ENCODE assay signal across 26 cellular contexts in the genomic region with DNA sequence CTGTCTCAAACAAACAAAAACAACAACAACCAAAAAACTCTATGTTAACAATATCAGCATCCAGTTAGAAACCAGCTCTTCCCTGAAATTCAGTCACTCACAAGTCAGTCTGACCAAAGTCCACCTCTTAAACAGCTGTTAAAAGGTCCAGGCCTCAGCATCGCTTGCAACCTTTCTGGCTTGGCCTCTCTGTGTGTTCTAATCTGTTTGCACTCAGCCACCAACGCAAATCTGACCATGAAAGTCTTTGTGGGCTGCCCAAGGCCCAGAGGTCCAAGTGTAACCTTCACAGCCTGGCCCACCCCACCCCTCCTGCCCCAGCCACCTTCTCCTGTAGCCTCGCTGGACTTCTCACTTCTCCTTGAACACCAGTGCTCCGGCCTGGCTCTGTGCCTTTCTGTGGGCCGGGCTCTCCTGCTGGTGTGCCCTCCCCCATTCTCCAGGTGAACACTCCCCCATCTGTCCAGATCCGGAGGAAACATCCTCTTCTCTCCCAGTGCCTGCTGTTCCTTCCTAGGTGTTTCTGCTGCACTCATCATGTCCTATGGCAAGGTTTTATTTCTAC.
A peak's percentile ranks its signal among the peaks of the same experiment; 100 is the strongest.
DNase-seq lines count a peak whose midpoint lies in the region; ATAC-seq and TF ChIP-seq lines count a peak whose summit lies in the region.
"Had no signal": no experiment of that assay in that cellular context is flagged by ENCODE, and none has a peak within 500 bp of the region (broad histone marks: within the 10 kb centered on the region; RNA-seq: fewer than 3 reads in every experiment).

No MANE protein-coding gene starts in this region.

- H4K5ac ChIP-seq in H9 (ENCODE audit: insufficient read length, low read depth, low read length) = no peak overlapping the region

- H3K36me3 ChIP-seq in A673 (ENCODE audit: insufficient read depth, low read length, poor library complexity, severe bottlenecking) (peaks cover 15% of the 10 kb centered on the region), mucosa of descending colon (ENCODE audit: low read depth) (no peaks in the 10 kb centered on the region)
- H3K36me3 ChIP-seq: right atrium auricular region had no signal

- no peaks in the 10 kb centered on the region for H3K23me2 ChIP-seq in H9 (ENCODE audit: insufficient read length, low read depth, low read length, poor library complexity, severe bottlenecking)

- no peak overlapping the region for H3K9ac ChIP-seq in H9 (ENCODE audit: extremely low read depth, insufficient read length, low read length)

- no peak overlapping the region for H3K56ac ChIP-seq in H9 (ENCODE audit: insufficient read length, low read depth, low read length)

- CTCF ChIA-PET in A673 (lab: Charles Lee) = interaction anchor here (1.0 kb wide), 1 partner anchor 90 kb away, joined by 3 read pairs; no protein-coding TSS in a partner anchor
- CTCF ChIA-PET in activated CD4-positive, alpha-beta memory T cell treated with anti-CD3 and anti-CD28 coated beads, Interleukin-2, amount 10 ng/mL, durations not matched to agents 7 days and 5 days (lab: Charles Lee) = interaction anchor here (1.2 to 3.8 kb wide), 7 partner anchors 12 to 389 kb away, joined by 3 to 28 read pairs (median 4); no protein-coding TSS in a partner anchor

- no peak overlapping the region for H2AFZ ChIP-seq in H9 (ENCODE audit: low read length)

- H4K91ac ChIP-seq in H9 (ENCODE audit: insufficient read length, low read depth, low read length) = no peak overlapping the region

- TF ChIP-seq CTCF in A673 (conservative IDR thresholded peaks at IDR 0.05; ENCODE audit: low read depth, low read length) = no peak
- TF ChIP-seq CTCF in H9 (conservative IDR thresholded peaks at IDR 0.05) = no peak
- TF ChIP-seq CTCF in mucosa of descending colon (IDR thresholded peaks at IDR 0.05) = no peak
- TF ChIP-seq CTCF in HFFc6 (IDR thresholded peaks at IDR 0.05) = no peak

- H3K36me3 Mint-ChIP-seq in H9 (ENCODE audit: insufficient read depth in 1 of 3, low read depth in 3 of 3) = peaks cover 0 to 3% (median 2%) of the 10 kb centered on the region in 3 experiments; a peak in 4 of 7 replicates
- peaks cover 6% of the 10 kb centered on the region; the same call in 1 of the 2 replicates for H3K36me3 Mint-ChIP-seq in HFFc6 (ENCODE audit: low read depth)
- H3K36me3 Mint-ChIP-seq in activated CD4-positive, alpha-beta memory T cell treated with anti-CD3 and anti-CD28 coated beads, Interleukin-2, amount 10 ng/mL, durations not matched to agents 7 days and 5 days (ENCODE audit: low read depth) = peaks cover 21% of the 10 kb centered on the region
- H3K36me3 Mint-ChIP-seq in activated T-cell treated with anti-CD3 and anti-CD28 coated beads, Interleukin-2, amount 50 U/mL, for 24 hours (ENCODE audit: low read depth) = peaks cover 6% of the 10 kb centered on the region

- no peak overlapping the region for H3K4me2 ChIP-seq in H9 (ENCODE audit: insufficient read depth, insufficient read length, low read length)

- H3K79me2 ChIP-seq in H9 (ENCODE audit: insufficient read depth, low read length) = no peaks in the 10 kb centered on the region

- no peak overlapping the region for H2BK15ac ChIP-seq in H9 (ENCODE audit: low read depth, low read length)

- POLR2A ChIA-PET in A673 (lab: Charles Lee; ENCODE audit: low non-redundant PET) = no interaction called here
- POLR2A ChIA-PET in activated CD4-positive, alpha-beta memory T cell treated with anti-CD3 and anti-CD28 coated beads, Interleukin-2, amount 10 ng/mL, durations not matched to agents 7 days and 5 days (lab: Charles Lee) = no interaction called here

- no peak overlapping the region for H3K23ac ChIP-seq in H9 (ENCODE audit: insufficient read length, low read depth, low read length)

- ATAC-seq in mucosa of descending colon = peak; percentile 15
- ATAC-seq in HG02885 (IDR thresholded peaks at IDR 0.05; ENCODE audit: poor library complexity, unreplicated experiment) = no peak
- ATAC-seq: activated CD4-positive, CD25-positive, alpha-beta regulatory T cell treated with anti-CD3 and anti-CD28 coated beads, Interleukin-2, amount 50 U/mL, for 24 hours; GM12878; SK-N-SH treated with all-trans-retinoic acid at 6 μM for 48 hours had no signal

- H2BK20ac ChIP-seq in H9 (ENCODE audit: low read depth, low read length, poor library complexity, severe bottlenecking) = no peak overlapping the region

- peak overlapping the region in 1 of 2 experiments; percentile 32; a peak in 1 of 5 replicates for H3K4me3 Mint-ChIP-seq in H9
- no peak overlapping the region for H3K4me3 Mint-ChIP-seq in HFFc6
- H3K4me3 Mint-ChIP-seq in activated CD4-positive, alpha-beta memory T cell treated with anti-CD3 and anti-CD28 coated beads, Interleukin-2, amount 10 ng/mL, durations not matched to agents 7 days and 5 days = no peak overlapping the region
- no peak overlapping the region for H3K4me3 Mint-ChIP-seq in activated T-cell treated with anti-CD3 and anti-CD28 coated beads, Interleukin-2, amount 50 U/mL, for 24 hours
- H3K4me3 Mint-ChIP-seq: CD14-positive monocyte; central memory CD8-positive, alpha-beta T cell had no signal

- H3K4me1 Mint-ChIP-seq in H9 = peaks cover 66 to 72% of the 10 kb centered on the region in 2 experiments
- H3K4me1 Mint-ChIP-seq in HFFc6 (ENCODE audit: low read depth) = peaks cover 27% of the 10 kb centered on the region
- peaks cover 15% of the 10 kb centered on the region for H3K4me1 Mint-ChIP-seq in activated CD4-positive, alpha-beta memory T cell treated with anti-CD3 and anti-CD28 coated beads, Interleukin-2, amount 10 ng/mL, durations not matched to agents 7 days and 5 days
- H3K4me1 Mint-ChIP-seq in activated T-cell treated with anti-CD3 and anti-CD28 coated beads, Interleukin-2, amount 50 U/mL, for 24 hours (ENCODE audit: low read depth) = peaks cover 16% of the 10 kb centered on the region
- H3K4me1 Mint-ChIP-seq: CD14-positive monocyte had no signal

- H3K27me3 Mint-ChIP-seq in H9 (ENCODE audit: low read depth) (no peaks in the 10 kb centered on the region), HFFc6 (ENCODE audit: insufficient read depth) (no peaks in the 10 kb centered on the region; the same call in 1 of the 2 replicates)
- H3K27me3 Mint-ChIP-seq in activated CD4-positive, alpha-beta memory T cell treated with anti-CD3 and anti-CD28 coated beads, Interleukin-2, amount 10 ng/mL, durations not matched to agents 7 days and 5 days = no peaks in the 10 kb centered on the region
- no peaks in the 10 kb centered on the region for H3K27me3 Mint-ChIP-seq in activated T-cell treated with anti-CD3 and anti-CD28 coated beads, Interleukin-2, amount 50 U/mL, for 24 hours
- H3K27me3 Mint-ChIP-seq: central memory CD8-positive, alpha-beta T cell had no signal

- no peaks in the 10 kb centered on the region for H3K9me3 ChIP-seq in A673 (ENCODE audit: low read depth, low read length, poor library complexity, severe bottlenecking)
- no peaks in the 10 kb centered on the region for H3K9me3 ChIP-seq in H9 (ENCODE audit: control insufficient read depth, low read depth, low read length)
- H3K9me3 ChIP-seq in mucosa of descending colon = no peaks in the 10 kb centered on the region
- H3K9me3 ChIP-seq: right atrium auricular region had no signal

- intact Hi-C loops in A673 (cut with micrococcal nuclease; ENCODE audit: unreplicated experiment) = loop anchor here (5.0 to 10.0 kb wide), 5 partner anchors 39 to 499 kb away; partner anchors contain the start of gene ATXN7L1
- intact Hi-C loops in mucosa of descending colon (cut with DNase I, micrococcal nuclease) = loop anchor here (5.0 to 10.0 kb wide), 2 partner anchors 389 to 391 kb away; no protein-coding TSS in a partner anchor

- H3K79me1 ChIP-seq in H9 (ENCODE audit: insufficient read depth, low read depth, low read length, poor library complexity, severe bottlenecking) = no peaks in the 10 kb centered on the region

- H3K27me3 ChIP-seq in A673 (replicated peaks; ENCODE audit: insufficient read depth, low read depth, low read length, poor library complexity) = no peaks in the 10 kb centered on the region
- no peaks in the 10 kb centered on the region for H3K27me3 ChIP-seq in H9 (ENCODE audit: insufficient read depth, low read length)
- H3K27me3 ChIP-seq: right atrium auricular region had no signal

- H3K4me1 ChIP-seq in A673 (ENCODE audit: insufficient read depth, low read length, poor library complexity, severe bottlenecking) (peaks cover 72% of the 10 kb centered on the region), H9 (ENCODE audit: insufficient read depth, low read length) (peaks cover 18% of the 10 kb centered on the region), mucosa of descending colon (ENCODE audit: low read depth) (no peaks in the 10 kb centered on the region)

- H3T11ph ChIP-seq in H9 (ENCODE audit: low read length) = no peak overlapping the region

- no CpG with 5 or more reads among the region's 6 CpGs for WGBS in H9 (ENCODE audit: extremely low coverage, insufficient read length, low lambda C conversion rate)

- H4K8ac ChIP-seq in H9 (replicated peaks; ENCODE audit: insufficient read length, low read depth, low read length) = no peak overlapping the region

- no peaks in the 10 kb centered on the region for H3K9me3 Mint-ChIP-seq in H9
- H3K9me3 Mint-ChIP-seq in HFFc6 = no peaks in the 10 kb centered on the region
- H3K9me3 Mint-ChIP-seq in activated CD4-positive, alpha-beta memory T cell treated with anti-CD3 and anti-CD28 coated beads, Interleukin-2, amount 10 ng/mL, durations not matched to agents 7 days and 5 days = no peaks in the 10 kb centered on the region
- no peaks in the 10 kb centered on the region for H3K9me3 Mint-ChIP-seq in activated T-cell treated with anti-CD3 and anti-CD28 coated beads, Interleukin-2, amount 50 U/mL, for 24 hours
- H3K9me3 Mint-ChIP-seq: CD14-positive monocyte; central memory CD8-positive, alpha-beta T cell had no signal

- no peaks in the 10 kb centered on the region for H4K20me1 ChIP-seq in H9 (ENCODE audit: control insufficient read depth, insufficient read depth, insufficient read length)

- no peak overlapping the region for H3K14ac ChIP-seq in H9 (ENCODE audit: insufficient read depth, low read length)

- BruUV-seq in A673 (replicated peaks; lab: Mats Ljungman, UMichigan) = no TSS peak

- no peak overlapping the region for H2BK5ac ChIP-seq in H9 (ENCODE audit: insufficient read length, low read length)

- H3K18ac ChIP-seq in H9 (ENCODE audit: insufficient read length, low read depth, low read length) = no peak overlapping the region

- H2AK5ac ChIP-seq in H9 (ENCODE audit: insufficient read length, low read length) = no peak overlapping the region

- H3K4ac ChIP-seq in H9 (ENCODE audit: low read depth, low read length) = no peak overlapping the region

- no peak overlapping the region for H3K4me3 ChIP-seq in A673 (ENCODE audit: low read depth, low read length, poor library complexity, severe bottlenecking)
- no peak overlapping the region for H3K4me3 ChIP-seq in mucosa of descending colon
- H3K4me3 ChIP-seq: GM12878, lung, right atrium auricular region had no signal

- H3K27ac ChIP-seq in A673 (ENCODE audit: low read depth, low read length, poor library complexity, severe bottlenecking) (peak overlapping the region; percentile 24), H9 (ENCODE audit: insufficient read length, low read depth, low read length) (no peak overlapping the region)
- H3K27ac ChIP-seq: right atrium auricular region had no signal

- H3K27ac Mint-ChIP-seq in H9 (peak overlapping the region in 2 of 3 experiments; percentile 6 to 97; a peak in 4 of 7 replicates), HFFc6 (no peak overlapping the region)
- no peak overlapping the region for H3K27ac Mint-ChIP-seq in activated CD4-positive, alpha-beta memory T cell treated with anti-CD3 and anti-CD28 coated beads, Interleukin-2, amount 10 ng/mL, durations not matched to agents 7 days and 5 days
- no peak overlapping the region for H3K27ac Mint-ChIP-seq in activated T-cell treated with anti-CD3 and anti-CD28 coated beads, Interleukin-2, amount 50 U/mL, for 24 hours

- no peak for DNase-seq in A673 (ENCODE audit: low spot score)
- no peak for DNase-seq in H9
- DNase-seq in cerebellar cortex (ENCODE audit: low spot score) = peak; percentile 37
- DNase-seq in mucosa of descending colon = no peak
- no peak for DNase-seq in HFFc6
- no peak for DNase-seq in activated CD4-positive, alpha-beta memory T cell treated with anti-CD3 and anti-CD28 coated beads, Interleukin-2, amount 10 ng/mL, durations not matched to agents 7 days and 5 days
- DNase-seq in activated T-cell treated with anti-CD3 and anti-CD28 coated beads, Interleukin-2, amount 50 U/mL, for 24 hours = no peak
- DNase-seq: activated CD8-positive, alpha-beta memory T cell treated with anti-CD3 and anti-CD28 coated beads for 24 hours; activated naive CD4-positive, alpha-beta T cell treated with anti-CD3 and anti-CD28 coated beads, Interleukin-2, amount 50 U/mL, for 16 hours; activated T-cell treated with anti-CD3 and anti-CD28 coated beads, Interleukin-2, amount 50 U/mL, for 48 hours; anterior cingulate cortex; DMS153; foreskin fibroblast; hippocampal formation; KG1; NCI-H1436 treated with DMSO at 0.1 percent for 48 hours; occipital lobe; T-helper 9 cell had no signal

- H2BK12ac ChIP-seq in H9 (ENCODE audit: insufficient read length, low read depth, low read length) = no peak overlapping the region

- no peak overlapping the region for H2BK120ac ChIP-seq in H9 (ENCODE audit: low read depth, low read length, poor library complexity, severe bottlenecking)

Comparison
In these comparisons a context has a peak if more than half of its experiments do, and no peak if none do; other contexts are left out.
1. H3K27ac Mint-ChIP-seq: peak in H9 (2 of 3); none in HFFc6 (single experiment), activated CD4-positive, alpha-beta memory T cell treated with anti-CD3 and anti-CD28 coated beads, Interleukin-2, amount 10 ng/mL, durations not matched to agents 7 days and 5 days (single experiment) and activated T-cell treated with anti-CD3 and anti-CD28 coated beads, Interleukin-2, amount 50 U/mL, for 24 hours (single experiment).